ENCODE assay signal across 10 cellular contexts in genomic region chr6:143806282-143807102, GRCh38. TPM values are rescaled to one million over a fixed set of nuclear protein-coding genes. Genes with fewer than 3 reads are reported as not detected.
A peak's percentile ranks its signal among the peaks of the same experiment; 100 is the strongest.
DNase-seq lines count a peak whose midpoint lies in the region; ATAC-seq and TF ChIP-seq lines count a peak whose summit lies in the region.
"Had no signal": no experiment of that assay in that cellular context is flagged by ENCODE, and none has a peak within 500 bp of the region (broad histone marks: within the 10 kb centered on the region; RNA-seq: fewer than 3 reads in every experiment).

No MANE protein-coding gene starts in this region.

- no peaks in the 10 kb centered on the region for H3K79me1 ChIP-seq in neuronal stem cell (ENCODE audit: low read depth, low read length)

- H2BK15ac ChIP-seq in neuronal stem cell (ENCODE audit: low read length), result no peak overlapping the region

- no peak overlapping the region for H3K9ac ChIP-seq in neuronal stem cell (ENCODE audit: low read depth, low read length, poor library complexity)

- H3K27me3 ChIP-seq in tibial artery (no peaks in the 10 kb centered on the region), neuronal stem cell (ENCODE audit: control insufficient read depth in 3 of 3, insufficient read depth in 3 of 3, low read depth in 1 of 3, low read length in 3 of 3) (no peaks in the 10 kb centered on the region)
- H3K27me3 ChIP-seq: ovary had no signal

- peaks cover 53% of the 10 kb centered on the region for H3K4me1 Mint-ChIP-seq in activated T-cell treated with anti-CD3 and anti-CD28 coated beads, Interleukin-2, amount 50 U/mL, for 4 hours (ENCODE audit: low read depth)

- DNase-seq in left cardiac atrium (peak; percentile 60), Right ventricle myocardium superior (no peak), kidney tubule cell (ENCODE audit: low spot score) (peak; percentile 28), tibial artery (no peak), neuronal stem cell (ENCODE audit: low spot score) (no peak), putamen (ENCODE audit: low spot score) (no peak)
- peak; percentile 69 for DNase-seq in activated T-cell treated with anti-CD3 and anti-CD28 coated beads, Interleukin-2, amount 50 U/mL, for 4 hours
- DNase-seq: ovary had no signal

- H2AFZ ChIP-seq in neuronal stem cell (ENCODE audit: low read length), result no peak overlapping the region

- WGBS in neuronal stem cell (ENCODE audit: extremely low coverage in 2 of 2, insufficient read length in 2 of 2, insufficient replicate concordance in 1 of 2), 2 donors, result no CpG with 5 or more reads among the region's 8 CpGs

- H4K8ac ChIP-seq in neuronal stem cell (ENCODE audit: low read depth, low read length), result no peak overlapping the region

- H3K36me3 Mint-ChIP-seq in activated T-cell treated with anti-CD3 and anti-CD28 coated beads, Interleukin-2, amount 50 U/mL, for 4 hours (ENCODE audit: insufficient read depth), result peaks cover 20% of the 10 kb centered on the region

- H3K4me1 ChIP-seq in tibial artery (peaks cover 0 to 45% (median 5%) of the 10 kb centered on the region in 4 donors), neuronal stem cell (ENCODE audit: control insufficient read depth in 2 of 2, insufficient read depth in 1 of 2, low read depth in 1 of 2, low read length in 2 of 2) (no peaks in the 10 kb centered on the region)

- no peak overlapping the region for H2BK120ac ChIP-seq in neuronal stem cell (ENCODE audit: low read depth, low read length)

- H3K27me3 Mint-ChIP-seq in activated T-cell treated with anti-CD3 and anti-CD28 coated beads, Interleukin-2, amount 50 U/mL, for 4 hours (ENCODE audit: low read depth), result no peaks in the 10 kb centered on the region

- no peak overlapping the region for H3K4me2 ChIP-seq in neuronal stem cell (ENCODE audit: insufficient read depth, low read length, poor library complexity, severe bottlenecking)

- intact Hi-C loops in left cardiac atrium (cut with DNase I) (no loop called here), Right ventricle myocardium superior (cut with DNase I) (no loop called here), tibial artery (cut with DNase I; ENCODE audit: low total_unique reads) (no loop called here)

- no peak overlapping the region for H3K4me3 ChIP-seq in tibial artery
- no peak overlapping the region for H3K4me3 ChIP-seq in neuronal stem cell (ENCODE audit: low read length in 2 of 2)
- H3K4me3 ChIP-seq: ovary had no signal

- H2BK12ac ChIP-seq in neuronal stem cell (ENCODE audit: low read length), result no peak overlapping the region

- H2BK5ac ChIP-seq in neuronal stem cell (ENCODE audit: low read length), result no peak overlapping the region

- H3K4ac ChIP-seq in neuronal stem cell (ENCODE audit: low read length), result no peak overlapping the region

- H4K91ac ChIP-seq in neuronal stem cell (ENCODE audit: low read depth, low read length, poor library complexity), result no peak overlapping the region

- H2AK5ac ChIP-seq in neuronal stem cell (ENCODE audit: low read depth, low read length), result no peak overlapping the region

- H3K14ac ChIP-seq in neuronal stem cell (ENCODE audit: low read length), result no peak overlapping the region

- H3K23ac ChIP-seq in neuronal stem cell (ENCODE audit: low read depth, low read length, poor library complexity), result no peak overlapping the region

- TF ChIP-seq CTCF in tibial artery (IDR thresholded peaks at IDR 0.05), result no peak

- peak overlapping the region; percentile 33 for H3K4me3 Mint-ChIP-seq in activated T-cell treated with anti-CD3 and anti-CD28 coated beads, Interleukin-2, amount 50 U/mL, for 4 hours

- no peaks in the 10 kb centered on the region for H3K9me3 Mint-ChIP-seq in activated T-cell treated with anti-CD3 and anti-CD28 coated beads, Interleukin-2, amount 50 U/mL, for 4 hours

- peak overlapping the region; percentile 22 to 48 for H3K27ac ChIP-seq in tibial artery
- no peak overlapping the region for H3K27ac ChIP-seq in neuronal stem cell (replicated peaks; ENCODE audit: low read length)
- H3K27ac ChIP-seq: ovary had no signal

- H3K18ac ChIP-seq in neuronal stem cell (ENCODE audit: low read length), result no peak overlapping the region

- ATAC-seq in left cardiac atrium, result peak; percentile 8 to 73
- ATAC-seq in Right ventricle myocardium superior (ENCODE audit: poor library complexity), result no peak
- peak; percentile 80 to 81 for ATAC-seq in activated T-cell treated with anti-CD3 and anti-CD28 coated beads, Interleukin-2, amount 50 U/mL, for 4 hours
- no peak for ATAC-seq in GM21360 (IDR thresholded peaks at IDR 0.05; ENCODE audit: unreplicated experiment)

- no peaks in the 10 kb centered on the region for H3K9me3 ChIP-seq in tibial artery
- H3K9me3 ChIP-seq in neuronal stem cell (replicated peaks in 1 of 2; ENCODE audit: control insufficient read depth in 2 of 2, insufficient read depth in 1 of 2, low read depth in 1 of 2, low read length in 2 of 2), result no peaks in the 10 kb centered on the region
- H3K9me3 ChIP-seq: ovary had no signal

- peaks cover 0 to 13% (median 6%) of the 10 kb centered on the region in 3 donors for H3K36me3 ChIP-seq in tibial artery
- peaks cover 2 to 34% of the 10 kb centered on the region in 2 donors for H3K36me3 ChIP-seq in neuronal stem cell (replicated peaks in 1 of 2; ENCODE audit: control insufficient read depth in 2 of 2, insufficient read depth in 2 of 2, low read length in 2 of 2)
- H3K36me3 ChIP-seq: ovary had no signal

RNA-seq across cellular contexts. Expression of gene LTV1, which starts 36.6 kb away (rescaled TPM):
- total RNA-seq in left cardiac atrium, result 10 to 100 TPM; 13.1 to 20.0 TPM
- 12.2 TPM for total RNA-seq in Right ventricle myocardium superior
- 10 to 100 TPM; 91.5 to 98.9 (median 96.2) TPM for total RNA-seq in activated T-cell treated with anti-CD3 and anti-CD28 coated beads, Interleukin-2, amount 50 U/mL, for 4 hours
- polyA plus RNA-seq in neuronal stem cell (2013, experiment 1 of 2), result 27.0 TPM
- polyA plus RNA-seq in neuronal stem cell (2013, experiment 2 of 2), result 27.2 TPM

RNA-seq across cellular contexts. Expression of gene ZC2HC1B, which starts 57.8 kb away (rescaled TPM):
- not detected for total RNA-seq in left cardiac atrium
- not detected for total RNA-seq in Right ventricle myocardium superior
- total RNA-seq in activated T-cell treated with anti-CD3 and anti-CD28 coated beads, Interleukin-2, amount 50 U/mL, for 4 hours, result not detected
- not detected for polyA plus RNA-seq in neuronal stem cell (2013, experiment 1 of 2)
- not detected for polyA plus RNA-seq in neuronal stem cell (2013, experiment 2 of 2)
- polyA plus RNA-seq: BJ, ovary had no signal

Comparison
In these comparisons a context has a peak if more than half of its experiments do, and no peak if none do; other contexts are left out.
1. ATAC-seq: peak in left cardiac atrium (2 of 2) and activated T-cell treated with anti-CD3 and anti-CD28 coated beads, Interleukin-2, amount 50 U/mL, for 4 hours (2 of 2); none in Right ventricle myocardium superior (single experiment) and GM21360 (single experiment).
2. DNase-seq: peak in left cardiac atrium (single experiment), activated T-cell treated with anti-CD3 and anti-CD28 coated beads, Interleukin-2, amount 50 U/mL, for 4 hours (single experiment) and kidney tubule cell (single experiment); none in Right ventricle myocardium superior (single experiment), tibial artery (0 of 2), neuronal stem cell (single experiment) and putamen (single experiment).